In genomic region chr7:3582145-3582544, GRCh38 we compare ENCODE assay signal across 3 cellular contexts.
DNase-seq lines count a peak whose midpoint lies in the region; TF ChIP-seq lines count a peak whose summit lies in the region.
"Not testable (repeated sequence)": the region's sequence is repeated elsewhere in the genome, so short reads cannot be mapped to it uniquely, and the experiment has no call there.

No MANE protein-coding gene starts in this region.

- H3K4ac ChIP-seq in mesenchymal stem cell (ENCODE audit: low read depth in 1 of 2, low read length in 2 of 2), result not testable (repeated sequence)

- H3K79me1 ChIP-seq in mesenchymal stem cell (replicated peaks; ENCODE audit: low read length, poor library complexity, severe bottlenecking), result not testable (repeated sequence)

- not testable (repeated sequence) for H3K27me3 Mint-ChIP-seq in activated CD4-positive, alpha-beta T cell treated with anti-CD3 and anti-CD28 coated beads, Interleukin-2, amount 10 ng/mL, durations not matched to agents 24 days and 14 days

- H3K9me3 Mint-ChIP-seq in activated CD4-positive, alpha-beta T cell treated with anti-CD3 and anti-CD28 coated beads, Interleukin-2, amount 10 ng/mL, durations not matched to agents 24 days and 14 days, result peaks cover 19% of the 10 kb centered on the region

- not testable (repeated sequence) for H2AK5ac ChIP-seq in mesenchymal stem cell (ENCODE audit: low read length, severe bottlenecking)

- H3K9me3 ChIP-seq in HEK293 (ENCODE audit: control insufficient read depth, insufficient read depth, low read depth, low read length), result not testable (repeated sequence)
- peaks cover 24% of the 10 kb centered on the region for H3K9me3 ChIP-seq in mesenchymal stem cell (ENCODE audit: control insufficient read depth, low read length)

- not testable (repeated sequence) for H2BK15ac ChIP-seq in mesenchymal stem cell (ENCODE audit: low read depth, poor library complexity, severe bottlenecking)

- intact Hi-C loops in activated CD4-positive, alpha-beta T cell treated with anti-CD3 and anti-CD28 coated beads, Interleukin-2, amount 10 ng/mL, durations not matched to agents 24 days and 14 days (cut with micrococcal nuclease), result not testable (repeated sequence)

- H3K4me3 Mint-ChIP-seq in activated CD4-positive, alpha-beta T cell treated with anti-CD3 and anti-CD28 coated beads, Interleukin-2, amount 10 ng/mL, durations not matched to agents 24 days and 14 days, result not testable (repeated sequence)

- peak; percentile 8 for DNase-seq in activated CD4-positive, alpha-beta T cell treated with anti-CD3 and anti-CD28 coated beads, Interleukin-2, amount 10 ng/mL, durations not matched to agents 24 days and 14 days
- DNase-seq in mesenchymal stem cell, result not testable (repeated sequence)

- H3K27me3 ChIP-seq in mesenchymal stem cell (ENCODE audit: control insufficient read depth in 1 of 2, insufficient read depth in 1 of 2, low read length in 2 of 2), result not testable (repeated sequence)

- not testable (repeated sequence) for H2BK120ac ChIP-seq in mesenchymal stem cell (ENCODE audit: low read depth, low read length)

- not testable (repeated sequence) for H3K4me2 ChIP-seq in mesenchymal stem cell (ENCODE audit: low read length, poor library complexity, severe bottlenecking)

- not testable (repeated sequence) for H3K27ac ChIP-seq in HEK293 (ENCODE audit: extremely low read depth, low read depth, low read length); mesenchymal stem cell (ENCODE audit: low read length, poor library complexity, severe bottlenecking)

- H3K27ac Mint-ChIP-seq in activated CD4-positive, alpha-beta T cell treated with anti-CD3 and anti-CD28 coated beads, Interleukin-2, amount 10 ng/mL, durations not matched to agents 24 days and 14 days, result not testable (repeated sequence)

- not testable (repeated sequence) for H2BK5ac ChIP-seq in mesenchymal stem cell (ENCODE audit: low read depth, low read length, poor library complexity, severe bottlenecking)

- CTCF ChIA-PET in HEK293 (lab: Yijun Ruan, JAX), result not testable (repeated sequence)

- H3K23ac ChIP-seq in mesenchymal stem cell (ENCODE audit: low read length in 2 of 2), result not testable (repeated sequence)

- not testable (repeated sequence) for H2BK12ac ChIP-seq in mesenchymal stem cell (ENCODE audit: low read length in 2 of 2)

- H3K18ac ChIP-seq in mesenchymal stem cell (ENCODE audit: low read depth in 1 of 2, low read length in 2 of 2), result peak overlapping the region in 1 of 2 experiments; percentile 32

- not testable (repeated sequence) for H3K9ac ChIP-seq in mesenchymal stem cell (ENCODE audit: low read length)

- H3K4me3 ChIP-seq in HEK293 (ENCODE audit: low read depth, low read length); mesenchymal stem cell (ENCODE audit: insufficient read depth in 1 of 2, low read depth in 1 of 2, low read length in 2 of 2): not testable (repeated sequence)

- not testable (repeated sequence) for H3K36me3 ChIP-seq in HEK293 (ENCODE audit: control insufficient read depth in 2 of 2, insufficient read depth in 1 of 2, low read length in 2 of 2); mesenchymal stem cell (ENCODE audit: control insufficient read depth in 1 of 2, insufficient read depth in 2 of 2, low read depth in 1 of 2, low read length in 2 of 2)

- H3K4me1 Mint-ChIP-seq in activated CD4-positive, alpha-beta T cell treated with anti-CD3 and anti-CD28 coated beads, Interleukin-2, amount 10 ng/mL, durations not matched to agents 24 days and 14 days, result not testable (repeated sequence)

- POLR2A ChIA-PET in HEK293 (lab: Yijun Ruan, JAX), result not testable (repeated sequence)

- not testable (repeated sequence) for H2AFZ ChIP-seq in mesenchymal stem cell (ENCODE audit: low read depth, low read length)

- TF ChIP-seq CTCF in HEK293 (tag by site-specific recombination; IDR thresholded peaks at IDR 0.05), result not testable (repeated sequence)

- not testable (repeated sequence) for H4K91ac ChIP-seq in mesenchymal stem cell (ENCODE audit: low read length)

- peak overlapping the region; percentile 36 for H4K8ac ChIP-seq in mesenchymal stem cell (ENCODE audit: low read length)

- not testable (repeated sequence) for H3K4me1 ChIP-seq in HEK293 (ENCODE audit: control insufficient read depth, insufficient read depth, low read length); mesenchymal stem cell (ENCODE audit: control insufficient read depth, insufficient read depth, low read depth, low read length)

- not testable (repeated sequence) for H3K36me3 Mint-ChIP-seq in activated CD4-positive, alpha-beta T cell treated with anti-CD3 and anti-CD28 coated beads, Interleukin-2, amount 10 ng/mL, durations not matched to agents 24 days and 14 days (ENCODE audit: low read depth)

- not testable (repeated sequence) for H3K14ac ChIP-seq in mesenchymal stem cell (ENCODE audit: low read length in 2 of 2)

TF ChIP-seq in HEK293, 187 proteins besides CTCF, POLR2A, EP300 and RAD21:
- TF ChIP-seq ZEB2 (tag by site-specific recombination; IDR thresholded peaks at IDR 0.05), result peak; percentile 92
